ENCODE assay signal across 1 cellular context in the genomic region with DNA sequence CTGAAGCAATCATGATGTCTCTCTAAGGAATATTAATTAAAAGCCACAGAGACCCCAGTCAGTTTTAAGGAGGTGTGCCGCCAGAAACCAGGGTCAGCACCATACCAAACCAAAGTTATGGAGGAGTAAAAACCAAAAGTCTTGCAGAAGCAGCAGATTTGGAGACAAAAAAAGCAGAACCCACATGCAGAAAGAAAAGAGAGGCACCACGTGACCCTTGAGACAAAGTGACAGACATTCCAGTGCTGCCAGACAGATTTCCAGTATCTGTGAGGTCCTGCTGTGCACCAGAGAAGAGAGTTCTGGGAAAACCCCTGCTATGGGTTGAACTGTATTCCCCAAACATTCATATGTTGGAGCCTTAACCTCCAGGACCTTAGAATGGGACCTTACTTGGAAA.
TF ChIP-seq lines count a peak whose summit lies in the region.

No MANE protein-coding gene starts in this region.

TF ChIP-seq in H1, 55 proteins besides CTCF, POLR2A, EP300 and RAD21:
- TF ChIP-seq POLR2AphosphoS5 (IDR thresholded peaks at IDR 0.05; ENCODE audit: low read depth, low read length) (no peak), HDAC6 (IDR thresholded peaks at IDR 0.05; ENCODE audit: low read depth, low read length) (no peak), MAFK (IDR thresholded peaks at IDR 0.05; ENCODE audit: low read depth, low read length) (no peak), NANOG (IDR thresholded peaks at IDR 0.05; ENCODE audit: insufficient read depth, low read depth, low read length, poor library complexity, severe bottlenecking) (no peak), EZH2 (IDR thresholded peaks at IDR 0.05; ENCODE audit: low read depth, low read length, severe bottlenecking) (no peak)
- TF ChIP-seq, protein P1, sequence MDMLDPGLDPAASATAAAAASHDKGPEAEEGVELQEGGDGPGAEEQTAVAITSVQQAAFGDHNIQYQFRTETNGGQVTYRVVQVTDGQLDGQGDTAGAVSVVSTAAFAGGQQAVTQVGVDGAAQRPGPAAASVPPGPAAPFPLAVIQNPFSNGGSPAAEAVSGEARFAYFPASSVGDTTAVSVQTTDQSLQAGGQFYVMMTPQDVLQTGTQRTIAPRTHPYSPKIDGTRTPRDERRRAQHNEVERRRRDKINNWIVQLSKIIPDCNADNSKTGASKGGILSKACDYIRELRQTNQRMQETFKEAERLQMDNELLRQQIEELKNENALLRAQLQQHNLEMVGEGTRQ (IDR thresholded peaks at IDR 0.05; ENCODE audit: low read length), result no peak
- TF ChIP-seq, protein P2, sequence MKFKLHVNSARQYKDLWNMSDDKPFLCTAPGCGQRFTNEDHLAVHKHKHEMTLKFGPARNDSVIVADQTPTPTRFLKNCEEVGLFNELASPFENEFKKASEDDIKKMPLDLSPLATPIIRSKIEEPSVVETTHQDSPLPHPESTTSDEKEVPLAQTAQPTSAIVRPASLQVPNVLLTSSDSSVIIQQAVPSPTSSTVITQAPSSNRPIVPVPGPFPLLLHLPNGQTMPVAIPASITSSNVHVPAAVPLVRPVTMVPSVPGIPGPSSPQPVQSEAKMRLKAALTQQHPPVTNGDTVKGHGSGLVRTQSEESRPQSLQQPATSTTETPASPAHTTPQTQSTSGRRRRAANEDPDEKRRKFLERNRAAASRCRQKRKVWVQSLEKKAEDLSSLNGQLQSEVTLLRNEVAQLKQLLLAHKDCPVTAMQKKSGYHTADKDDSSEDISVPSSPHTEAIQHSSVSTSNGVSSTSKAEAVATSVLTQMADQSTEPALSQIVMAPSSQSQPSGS (IDR thresholded peaks at IDR 0.05; ENCODE audit: low read length), result no peak
